27 cellular contexts compared by ENCODE assay signal in the genomic region with DNA sequence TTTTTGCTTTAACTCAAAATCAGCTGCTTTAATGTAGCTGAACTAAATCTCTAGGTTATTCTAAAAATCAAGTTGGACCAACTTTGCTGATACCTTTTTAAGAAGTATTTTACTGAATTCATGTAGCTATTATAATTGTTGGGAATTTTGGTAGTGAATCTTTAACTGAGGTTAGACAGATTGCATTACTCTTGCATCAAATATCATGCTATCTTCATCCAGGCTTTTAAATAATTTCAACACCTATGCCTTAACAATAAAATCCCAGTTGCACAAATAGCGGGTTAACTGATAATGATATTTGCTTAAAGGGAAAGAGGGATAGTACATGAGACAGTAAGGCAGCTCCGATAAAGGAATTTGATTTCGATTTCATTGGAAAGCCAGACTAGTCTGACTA.
DNase-seq lines count a peak whose midpoint lies in the region; ATAC-seq and TF ChIP-seq lines count a peak whose summit lies in the region.
"Had no signal": no experiment of that assay in that cellular context is flagged by ENCODE, and none has a peak within 500 bp of the region (broad histone marks: within the 10 kb centered on the region; RNA-seq: fewer than 3 reads in every experiment).

No MANE protein-coding gene starts in this region.

- no peak for ATAC-seq in right cardiac atrium
- no peak for ATAC-seq in left cardiac atrium
- ATAC-seq in upper lobe of right lung = no peak
- no peak for ATAC-seq in GM18498 (IDR thresholded peaks at IDR 0.05; ENCODE audit: unreplicated experiment)
- ATAC-seq in stimulated activated memory B cell treated with anti-CD40 and anti-IgM and Interleukin-4, amounts not matched to agents 10 μg/mL and 1 μg/mL and 100 μg/mL, for 72 hours = no peak
- ATAC-seq: naive thymus-derived CD4-positive, alpha-beta T cell; pancreas; right lobe of liver had no signal

- TF ChIP-seq CTCF in SK-N-SH (IDR thresholded peaks at IDR 0.05) (no peak), upper lobe of right lung (IDR thresholded peaks at IDR 0.05) (no peak), spleen (IDR thresholded peaks at IDR 0.05 in 8 of 11, conservative IDR thresholded peaks at IDR 0.05 in 3 of 11) (no peak)

- no peaks in the 10 kb centered on the region for H3K9me3 Mint-ChIP-seq in stimulated activated memory B cell treated with anti-CD40 and anti-IgM and Interleukin-4, amounts not matched to agents 10 μg/mL and 1 μg/mL and 100 μg/mL, for 72 hours
- H3K9me3 Mint-ChIP-seq: activated naive CD4-positive, alpha-beta T cell treated with anti-CD3 and anti-CD28 coated beads, Interleukin-2, amount 50 U/mL, for 24 hours; IgD-negative memory B cell; naive thymus-derived CD4-positive, alpha-beta T cell; T-helper 1 cell treated with Interleukin-12 subunit alpha and Interleukin-12 subunit beta and Interleukin-4 antibody, amounts not matched to agents 30 μg/mL and 1 μg/mL, for 36 hours had no signal

- WGBS in right cardiac atrium = 76% methylated on average over 3 of the region's 3 CpGs
- WGBS in SK-N-SH (ENCODE audit: low lambda C conversion rate) = 6% methylated on average over 3 of the region's 3 CpGs
- WGBS in spleen, 5 donors = 88 to 96% (median 95%) methylated on average over 3 of the region's 3 CpGs

- no peak overlapping the region for H3K27ac Mint-ChIP-seq in stimulated activated memory B cell treated with anti-CD40 and anti-IgM and Interleukin-4, amounts not matched to agents 10 μg/mL and 1 μg/mL and 100 μg/mL, for 72 hours
- H3K27ac Mint-ChIP-seq: activated naive CD4-positive, alpha-beta T cell treated with anti-CD3 and anti-CD28 coated beads, Interleukin-2, amount 50 U/mL, for 24 hours; CD14-positive monocyte; IgD-negative memory B cell; T-helper 1 cell treated with Interleukin-12 subunit alpha and Interleukin-12 subunit beta and Interleukin-4 antibody, amounts not matched to agents 30 μg/mL and 1 μg/mL, for 36 hours had no signal

- H3K36me3 ChIP-seq in SK-N-SH (replicated peaks in 1 of 2; ENCODE audit: control insufficient read depth in 1 of 2, insufficient read depth in 2 of 2, low read length in 1 of 2) (no peaks in the 10 kb centered on the region), upper lobe of right lung (no peaks in the 10 kb centered on the region), spleen (no peaks in the 10 kb centered on the region)
- H3K36me3 ChIP-seq: ascending aorta, MG63, pancreas, right lobe of liver, suprapubic skin, vagina had no signal

- DNase-seq in right cardiac atrium (no peak), left cardiac atrium (no peak), SK-N-SH (no peak), fibroblast of peridontal ligament (ENCODE audit: extremely low read depth) (peak; percentile 34), upper lobe of right lung (no peak), spleen (no peak)
- DNase-seq: activated CD4-positive, alpha-beta T cell treated with anti-CD3 and anti-CD28 coated beads for 48 hours; effector CD4-positive, alpha-beta T cell; kidney glomerular epithelial cell; MG63; naive thymus-derived CD4-positive, alpha-beta T cell; NCI-H146; NCI-H774; pancreas; right lobe of liver; SHP77; stimulated activated CD4-positive, alpha-beta T cell treated with anti-CD3 and anti-CD28 coated beads, Interleukin-15, amount 100 ng/mL, for 24 hours had no signal

- TF ChIP-seq EP300 in SK-N-SH (IDR thresholded peaks at IDR 0.05; ENCODE audit: borderline replicate concordance in 1 of 2, low read depth in 1 of 2, low read length in 1 of 2) = no peak

- H3K4me2 ChIP-seq in SK-N-SH = peak overlapping the region; percentile 76

- TF ChIP-seq RAD21 in SK-N-SH (IDR thresholded peaks at IDR 0.05; ENCODE audit: low read length) = no peak

- no peak overlapping the region for H3K4me3 Mint-ChIP-seq in stimulated activated memory B cell treated with anti-CD40 and anti-IgM and Interleukin-4, amounts not matched to agents 10 μg/mL and 1 μg/mL and 100 μg/mL, for 72 hours
- H3K4me3 Mint-ChIP-seq: activated naive CD4-positive, alpha-beta T cell treated with anti-CD3 and anti-CD28 coated beads, Interleukin-2, amount 50 U/mL, for 24 hours; CD14-positive monocyte; IgD-negative memory B cell; T-helper 1 cell treated with Interleukin-12 subunit alpha and Interleukin-12 subunit beta and Interleukin-4 antibody, amounts not matched to agents 30 μg/mL and 1 μg/mL, for 36 hours had no signal

- H3K27me3 Mint-ChIP-seq in stimulated activated memory B cell treated with anti-CD40 and anti-IgM and Interleukin-4, amounts not matched to agents 10 μg/mL and 1 μg/mL and 100 μg/mL, for 72 hours = no peaks in the 10 kb centered on the region
- H3K27me3 Mint-ChIP-seq: activated naive CD4-positive, alpha-beta T cell treated with anti-CD3 and anti-CD28 coated beads, Interleukin-2, amount 50 U/mL, for 24 hours; IgD-negative memory B cell had no signal

- H2AFZ ChIP-seq in SK-N-SH (ENCODE audit: low read depth) = peak overlapping the region; percentile 57; the same call in 1 of the 2 replicates

- H3F3A ChIP-seq in SK-N-SH (replicated peaks; ENCODE audit: insufficient read depth) = peaks cover 53% of the 10 kb centered on the region

- H3K4me1 Mint-ChIP-seq in stimulated activated memory B cell treated with anti-CD40 and anti-IgM and Interleukin-4, amounts not matched to agents 10 μg/mL and 1 μg/mL and 100 μg/mL, for 72 hours = peaks cover 12% of the 10 kb centered on the region

- TF ChIP-seq POLR2A in spleen (IDR thresholded peaks at IDR 0.05) = no peak

- H3K9me3 ChIP-seq in right cardiac atrium (ENCODE audit: control insufficient read depth, low read length) = no peaks in the 10 kb centered on the region
- H3K9me3 ChIP-seq in SK-N-SH = no peaks in the 10 kb centered on the region
- H3K9me3 ChIP-seq in upper lobe of right lung = no peaks in the 10 kb centered on the region
- no peaks in the 10 kb centered on the region for H3K9me3 ChIP-seq in spleen
- H3K9me3 ChIP-seq: ascending aorta, MG63, pancreas, right lobe of liver, suprapubic skin, vagina had no signal

- peak overlapping the region; percentile 71 for H3K9ac ChIP-seq in SK-N-SH

- H3K36me3 Mint-ChIP-seq in stimulated activated memory B cell treated with anti-CD40 and anti-IgM and Interleukin-4, amounts not matched to agents 10 μg/mL and 1 μg/mL and 100 μg/mL, for 72 hours = no peaks in the 10 kb centered on the region

- H3K4me3 ChIP-seq in right cardiac atrium (ENCODE audit: low read length) = peak overlapping the region; percentile 6
- H3K4me3 ChIP-seq in SK-N-SH (ENCODE audit: low read depth in 2 of 2, low read length in 1 of 2) = peak overlapping the region; percentile 48 to 56
- H3K4me3 ChIP-seq in upper lobe of right lung = peak overlapping the region; percentile 29
- H3K4me3 ChIP-seq in spleen = no peak overlapping the region
- H3K4me3 ChIP-seq: ascending aorta, pancreas, right lobe of liver, suprapubic skin, vagina had no signal

- H3K9me2 ChIP-seq in SK-N-SH = no peaks in the 10 kb centered on the region

- CTCF ChIA-PET in SK-N-SH (lab: Yijun Ruan, JAX) = interaction anchor here (0.6 to 2.4 kb wide), 17 partner anchors 8 to 438 kb away, joined by 3 to 9 read pairs (median 4); no protein-coding TSS in a partner anchor

- intact Hi-C loops in right cardiac atrium (cut with DNase I) = no loop called here
- intact Hi-C loops in left cardiac atrium (cut with DNase I) = no loop called here
- intact Hi-C loops in upper lobe of right lung (cut with DNase I) = no loop called here
- intact Hi-C loops in spleen (cut with DNase I; ENCODE audit: low total_unique reads) = no loop called here

- peaks cover 14% of the 10 kb centered on the region for H3K79me2 ChIP-seq in SK-N-SH (ENCODE audit: insufficient read depth)

- H4K20me1 ChIP-seq in SK-N-SH (ENCODE audit: insufficient read depth) = no peaks in the 10 kb centered on the region

- H3K27ac ChIP-seq in right cardiac atrium (ENCODE audit: low read length) (no peak overlapping the region), SK-N-SH (ENCODE audit: low read depth in 2 of 2, low read length in 1 of 2) (peak overlapping the region; percentile 91 to 100), upper lobe of right lung (peak overlapping the region; percentile 68), spleen (no peak overlapping the region)
- H3K27ac ChIP-seq: ascending aorta, HL-60, pancreas, right lobe of liver, suprapubic skin, vagina had no signal

- H3K4me1 ChIP-seq in right cardiac atrium (ENCODE audit: control insufficient read depth, insufficient read depth, low read length) (no peaks in the 10 kb centered on the region), SK-N-SH (ENCODE audit: control insufficient read depth in 1 of 2, insufficient read depth in 2 of 2, low read depth in 1 of 2, low read length in 1 of 2) (peaks cover 45 to 73% of the 10 kb centered on the region in 2 experiments), upper lobe of right lung (no peaks in the 10 kb centered on the region), spleen (peaks cover 0 to 24% (median 3%) of the 10 kb centered on the region in 6 donors)
- H3K4me1 ChIP-seq: ascending aorta, pancreas, right lobe of liver, suprapubic skin had no signal

- POLR2A ChIA-PET in SK-N-SH (lab: Yijun Ruan, JAX) = interaction anchor here (0.6 to 1.7 kb wide), 4 partner anchors 12 to 239 kb away, joined by 3 to 7 read pairs (median 4); no protein-coding TSS in a partner anchor

- no peaks in the 10 kb centered on the region for H3K27me3 ChIP-seq in right cardiac atrium (ENCODE audit: control insufficient read depth, insufficient read depth)
- no peaks in the 10 kb centered on the region for H3K27me3 ChIP-seq in SK-N-SH (ENCODE audit: insufficient read depth)
- H3K27me3 ChIP-seq in upper lobe of right lung = no peaks in the 10 kb centered on the region
- H3K27me3 ChIP-seq in spleen (replicated peaks in 1 of 7) = no peaks in the 10 kb centered on the region
- H3K27me3 ChIP-seq: ascending aorta, MG63, pancreas, right lobe of liver, suprapubic skin, vagina had no signal

TF ChIP-seq in SK-N-SH, 30 proteins besides CTCF, POLR2A, EP300 and RAD21:
- TF ChIP-seq FOSL2 (IDR thresholded peaks at IDR 0.05; ENCODE audit: borderline replicate concordance, low read depth) (0 out of 2 replicates have a peak, but pooled peaks have one; percentile 0), SMC3 (IDR thresholded peaks at IDR 0.05; ENCODE audit: low read depth, low read length) (no peak)
TF ChIP-seq in SK-N-SH: peak in this region for 1.

Comparison
In these comparisons a context has a peak if more than half of its experiments do, and no peak if none do; other contexts are left out.
1. H3K27ac ChIP-seq: peak in SK-N-SH (2 of 2) and upper lobe of right lung (single experiment); none in right cardiac atrium (single experiment) and spleen (0 of 8).
2. H3K4me3 ChIP-seq: peak in right cardiac atrium (single experiment), SK-N-SH (2 of 2) and upper lobe of right lung (single experiment); none in spleen (0 of 8).